Comparison of ENCODE assay signal across 15 cellular contexts in genomic region chr3:183212565-183212964, GRCh38. TPM values are rescaled to one million over a fixed set of nuclear protein-coding genes. Genes with fewer than 3 reads are reported as not detected.
DNase-seq lines count a peak whose midpoint lies in the region; ATAC-seq, FAIRE-seq and TF ChIP-seq lines count a peak whose summit lies in the region.
"Had no signal": no experiment of that assay in that cellular context is flagged by ENCODE, and none has a peak within 500 bp of the region (broad histone marks: within the 10 kb centered on the region; RNA-seq: fewer than 3 reads in every experiment).

No MANE protein-coding gene starts in this region.

- no peak overlapping the region for H3K4me3 Mint-ChIP-seq in activated T-cell treated with anti-CD3 and anti-CD28 coated beads, Interleukin-2, amount 50 U/mL, for 72 hours
- H3K4me3 Mint-ChIP-seq: activated CD4-positive, alpha-beta memory T cell treated with anti-CD3 and anti-CD28 coated beads, Interleukin-2, amount 10 ng/mL, durations not matched to agents 7 days and 5 days; HFFc6 had no signal

- no peaks in the 10 kb centered on the region for H3K27me3 Mint-ChIP-seq in activated T-cell treated with anti-CD3 and anti-CD28 coated beads, Interleukin-2, amount 50 U/mL, for 72 hours (ENCODE audit: low read depth)
- H3K27me3 Mint-ChIP-seq: activated CD4-positive, alpha-beta memory T cell treated with anti-CD3 and anti-CD28 coated beads, Interleukin-2, amount 10 ng/mL, durations not matched to agents 7 days and 5 days had no signal

- H3K4me1 Mint-ChIP-seq in activated T-cell treated with anti-CD3 and anti-CD28 coated beads, Interleukin-2, amount 50 U/mL, for 72 hours (ENCODE audit: low read depth): peaks cover 53% of the 10 kb centered on the region

- DNase-seq in CD1c-positive myeloid dendritic cell (ENCODE audit: extremely low spot score): peak; percentile 84
- peak; percentile 87 for DNase-seq in NB4 (ENCODE audit: low read depth)
- peak; percentile 79 for DNase-seq in dermis blood vessel endothelial cell
- no peak for DNase-seq in psoas muscle
- no peak for DNase-seq in RCC 7860 (ENCODE audit: low spot score)
- DNase-seq in BE2C: no peak
- no peak for DNase-seq in colonic mucosa
- DNase-seq in activated T-cell treated with anti-CD3 and anti-CD28 coated beads, Interleukin-2, amount 50 U/mL, for 72 hours: no peak
- DNase-seq: activated CD4-positive, alpha-beta memory T cell treated with anti-CD3 and anti-CD28 coated beads, Interleukin-2, amount 10 ng/mL, durations not matched to agents 7 days and 5 days; HFFc6; NCI-H1092 treated with DMSO at 0.1 percent for 48 hours had no signal

- H3K9ac ChIP-seq in colonic mucosa (ENCODE audit: low read depth in 2 of 2, low read length in 2 of 2): no peak overlapping the region
- H3K9ac ChIP-seq: parathyroid adenoma had no signal

- H3K27ac ChIP-seq in psoas muscle (peak overlapping the region; percentile 67), colonic mucosa (no peak overlapping the region)
- H3K27ac ChIP-seq: C4-2B, parathyroid adenoma had no signal

- H3K36me3 Mint-ChIP-seq in activated T-cell treated with anti-CD3 and anti-CD28 coated beads, Interleukin-2, amount 50 U/mL, for 72 hours (ENCODE audit: insufficient read depth in 2 of 2): peaks cover 17 to 28% of the 10 kb centered on the region in 2 donors

- peaks cover 10 to 16% of the 10 kb centered on the region in 2 donors for H3K9me3 Mint-ChIP-seq in activated T-cell treated with anti-CD3 and anti-CD28 coated beads, Interleukin-2, amount 50 U/mL, for 72 hours
- H3K9me3 Mint-ChIP-seq: HFFc6 had no signal

- no peak for FAIRE-seq in RCC 7860 (lab: Jason Lieb, UNC)
- FAIRE-seq: bronchial epithelial cell had no signal

- no peaks in the 10 kb centered on the region for H3K36me3 ChIP-seq in psoas muscle (ENCODE audit: insufficient read depth in 1 of 2, low read depth in 1 of 2)
- no peaks in the 10 kb centered on the region for H3K36me3 ChIP-seq in BE2C
- no peaks in the 10 kb centered on the region for H3K36me3 ChIP-seq in colonic mucosa

- H3K9me3 ChIP-seq in psoas muscle (no peaks in the 10 kb centered on the region), BE2C (no peaks in the 10 kb centered on the region; the same call in 1 of the 2 replicates), colonic mucosa (no peaks in the 10 kb centered on the region)

- TF ChIP-seq CTCF in NB4 (IDR thresholded peaks at IDR 0.05; ENCODE audit: low read depth, low read length) (no peak), psoas muscle (IDR thresholded peaks at IDR 0.05) (no peak), BE2C (IDR thresholded peaks at IDR 0.05; ENCODE audit: low read depth, low read length) (no peak), colonic mucosa (IDR thresholded peaks at IDR 0.05) (no peak)

- WGBS in psoas muscle, 3 donors: 53 to 68% (median 67%) methylated on average over 7 of the region's 7 CpGs

- peak in 1 of 4 donors; percentile 47 for ATAC-seq in psoas muscle
- no peak for ATAC-seq in activated T-cell treated with anti-CD3 and anti-CD28 coated beads, Interleukin-2, amount 50 U/mL, for 72 hours (replicated peaks in 1 of 2)
- ATAC-seq: Panc1 had no signal

- peaks cover 5% of the 10 kb centered on the region for H3K4me1 ChIP-seq in psoas muscle
- no peaks in the 10 kb centered on the region for H3K4me1 ChIP-seq in BE2C
- no peaks in the 10 kb centered on the region for H3K4me1 ChIP-seq in colonic mucosa
- H3K4me1 ChIP-seq: parathyroid adenoma had no signal

- H3K27me3 ChIP-seq in psoas muscle (ENCODE audit: insufficient read depth in 3 of 3, low read length in 2 of 3) (no peaks in the 10 kb centered on the region), BE2C (no peaks in the 10 kb centered on the region), colonic mucosa (no peaks in the 10 kb centered on the region)

- intact Hi-C loops in psoas muscle (cut with DNase I): no loop called here
- intact Hi-C loops in colonic mucosa (cut with DNase I): no loop called here

- no peak overlapping the region for H3K4me3 ChIP-seq in NB4 (ENCODE audit: low read depth, low read length)
- no peak overlapping the region for H3K4me3 ChIP-seq in psoas muscle
- no peak overlapping the region for H3K4me3 ChIP-seq in BE2C (ENCODE audit: low read depth, low read length)
- H3K4me3 ChIP-seq in colonic mucosa: no peak overlapping the region

- no peak overlapping the region for H3K27ac Mint-ChIP-seq in activated T-cell treated with anti-CD3 and anti-CD28 coated beads, Interleukin-2, amount 50 U/mL, for 72 hours
- H3K27ac Mint-ChIP-seq: activated CD4-positive, alpha-beta memory T cell treated with anti-CD3 and anti-CD28 coated beads, Interleukin-2, amount 10 ng/mL, durations not matched to agents 7 days and 5 days; HFFc6 had no signal

- no peak for TF ChIP-seq POLR2A in NB4 (IDR thresholded peaks at IDR 0.05; ENCODE audit: extremely low read depth, insufficient read length)

RNA-seq across cellular contexts. Expression of gene B3GNT5, which starts 40.5 kb away (rescaled TPM):
- 31.0 and 40.3 TPM in 2 replicates for total RNA-seq in dermis blood vessel endothelial cell
- 10 to 100 TPM; 44.8 to 98.1 (median 63.7) TPM for total RNA-seq in psoas muscle
- polyA plus RNA-seq in psoas muscle: 10 to 100 TPM; 12.1 to 98.9 (median 43.4) TPM
- 1.2 TPM for polyA plus RNA-seq in BE2C (2012; ENCODE audit: insufficient read depth, insufficient read length, low read depth)
- total RNA-seq in colonic mucosa: 100 to 1,000 TPM in 1 of 2 donors, 10 to 100 TPM in 1; 43.1 to 108 TPM
- total RNA-seq in activated T-cell treated with anti-CD3 and anti-CD28 coated beads, Interleukin-2, amount 50 U/mL, for 72 hours: 10 to 100 TPM; 14.4 to 17.3 TPM
- total RNA-seq: HFFc6 had no signal

RNA-seq across cellular contexts. Expression of gene LAMP3, which starts 50.0 kb away (rescaled TPM):
- 23.0 and 84.3 TPM in 2 replicates for total RNA-seq in dermis blood vessel endothelial cell
- total RNA-seq in psoas muscle: under 1 TPM in 1 of 4 donors, not detected in 3; 0.39 TPM
- under 1 TPM; 0.01 to 0.09 (median 0.04) TPM for polyA plus RNA-seq in psoas muscle
- 0.17 TPM for polyA plus RNA-seq in BE2C (2012; ENCODE audit: insufficient read depth, insufficient read length, low read depth)
- 1 to 10 TPM in 1 of 2 donors, under 1 TPM in 1; 0.64 to 1.5 TPM for total RNA-seq in colonic mucosa
- total RNA-seq in activated T-cell treated with anti-CD3 and anti-CD28 coated beads, Interleukin-2, amount 50 U/mL, for 72 hours: 10 to 100 TPM; 14.7 to 19.8 TPM

Comparison
In these comparisons a context has a peak if more than half of its experiments do, and no peak if none do; other contexts are left out.
1. DNase-seq: peak in CD1c-positive myeloid dendritic cell (single experiment), NB4 (single experiment) and dermis blood vessel endothelial cell (single experiment); none in psoas muscle (0 of 2), RCC 7860 (single experiment), BE2C (single experiment), colonic mucosa (single experiment) and activated T-cell treated with anti-CD3 and anti-CD28 coated beads, Interleukin-2, amount 50 U/mL, for 72 hours (0 of 2).